Comparison of ENCODE assay signal across 8 cellular contexts in genomic region chr14:68796418-68797101, GRCh38. TPM values are rescaled to one million over a fixed set of nuclear protein-coding genes. Genes with fewer than 3 reads are reported as not detected.
A peak's percentile ranks its signal among the peaks of the same experiment; 100 is the strongest.
DNase-seq lines count a peak whose midpoint lies in the region; ATAC-seq and FAIRE-seq lines count a peak whose summit lies in the region.

No MANE protein-coding gene starts in this region.

- H3K27ac Mint-ChIP-seq in activated T-helper 1 cell treated with anti-CD3 and anti-CD28 coated beads, Interleukin-12 subunit alpha, Interleukin-12 subunit beta, Interleukin-2, Interleukin-4 antibody, amounts not matched to agents 30 ng/mL and 10 ng/mL and 1 ng/mL, durations not matched to agents 14 hours and 24 hours and 36 hours = peak overlapping the region; percentile 95
- peak overlapping the region; percentile 99 for H3K27ac Mint-ChIP-seq in stimulated activated memory B cell treated with anti-CD40 and anti-IgM and Interleukin-4, amounts not matched to agents 10 μg/mL and 1 μg/mL and 100 μg/mL, for 72 hours

- H3K9me3 Mint-ChIP-seq in activated T-helper 1 cell treated with anti-CD3 and anti-CD28 coated beads, Interleukin-12 subunit alpha, Interleukin-12 subunit beta, Interleukin-2, Interleukin-4 antibody, amounts not matched to agents 30 ng/mL and 10 ng/mL and 1 ng/mL, durations not matched to agents 14 hours and 24 hours and 36 hours = peaks cover 11% of the 10 kb centered on the region
- peaks cover 4% of the 10 kb centered on the region for H3K9me3 Mint-ChIP-seq in stimulated activated memory B cell treated with anti-CD40 and anti-IgM and Interleukin-4, amounts not matched to agents 10 μg/mL and 1 μg/mL and 100 μg/mL, for 72 hours

- H3K4me1 Mint-ChIP-seq in activated T-helper 1 cell treated with anti-CD3 and anti-CD28 coated beads, Interleukin-12 subunit alpha, Interleukin-12 subunit beta, Interleukin-2, Interleukin-4 antibody, amounts not matched to agents 30 ng/mL and 10 ng/mL and 1 ng/mL, durations not matched to agents 14 hours and 24 hours and 36 hours (ENCODE audit: low read depth) = peaks cover 48% of the 10 kb centered on the region
- peaks cover 51% of the 10 kb centered on the region for H3K4me1 Mint-ChIP-seq in stimulated activated memory B cell treated with anti-CD40 and anti-IgM and Interleukin-4, amounts not matched to agents 10 μg/mL and 1 μg/mL and 100 μg/mL, for 72 hours

- H3K4me3 Mint-ChIP-seq in activated T-helper 1 cell treated with anti-CD3 and anti-CD28 coated beads, Interleukin-12 subunit alpha, Interleukin-12 subunit beta, Interleukin-2, Interleukin-4 antibody, amounts not matched to agents 30 ng/mL and 10 ng/mL and 1 ng/mL, durations not matched to agents 14 hours and 24 hours and 36 hours = peak overlapping the region; percentile 84
- peak overlapping the region; percentile 97 for H3K4me3 Mint-ChIP-seq in stimulated activated memory B cell treated with anti-CD40 and anti-IgM and Interleukin-4, amounts not matched to agents 10 μg/mL and 1 μg/mL and 100 μg/mL, for 72 hours

- intact Hi-C loops in activated T-helper 1 cell treated with anti-CD3 and anti-CD28 coated beads, Interleukin-12 subunit alpha, Interleukin-12 subunit beta, Interleukin-2, Interleukin-4 antibody, amounts not matched to agents 30 ng/mL and 10 ng/mL and 1 ng/mL, durations not matched to agents 14 hours and 24 hours and 36 hours (cut with micrococcal nuclease) = loop anchor here (10.0 kb wide), 3 partner anchors 392 to 1552 kb away; partner anchors contain the start of genes PALS1 and SUSD6

- FAIRE-seq in HTR-8/SVneo (lab: Jason Lieb, UNC) = peak; percentile 86

- peak overlapping the region; percentile 98 for H3K4me3 ChIP-seq in iPS-11a (ENCODE audit: low read depth, low read length)

- H3K27me3 Mint-ChIP-seq in activated T-helper 1 cell treated with anti-CD3 and anti-CD28 coated beads, Interleukin-12 subunit alpha, Interleukin-12 subunit beta, Interleukin-2, Interleukin-4 antibody, amounts not matched to agents 30 ng/mL and 10 ng/mL and 1 ng/mL, durations not matched to agents 14 hours and 24 hours and 36 hours (ENCODE audit: insufficient read depth) = no peaks in the 10 kb centered on the region
- H3K27me3 Mint-ChIP-seq in stimulated activated memory B cell treated with anti-CD40 and anti-IgM and Interleukin-4, amounts not matched to agents 10 μg/mL and 1 μg/mL and 100 μg/mL, for 72 hours = no peaks in the 10 kb centered on the region

- peaks cover 6% of the 10 kb centered on the region for H3K36me3 Mint-ChIP-seq in activated T-helper 1 cell treated with anti-CD3 and anti-CD28 coated beads, Interleukin-12 subunit alpha, Interleukin-12 subunit beta, Interleukin-2, Interleukin-4 antibody, amounts not matched to agents 30 ng/mL and 10 ng/mL and 1 ng/mL, durations not matched to agents 14 hours and 24 hours and 36 hours (ENCODE audit: low read depth)
- H3K36me3 Mint-ChIP-seq in stimulated activated memory B cell treated with anti-CD40 and anti-IgM and Interleukin-4, amounts not matched to agents 10 μg/mL and 1 μg/mL and 100 μg/mL, for 72 hours = peaks cover 23% of the 10 kb centered on the region

- DNase-seq in HTR-8/SVneo (ENCODE audit: insufficient read length, low spot score) (no peak), NCI-H2029 treated with DMSO at 0.1 percent for 48 hours (lab: John Stamatoyannopoulos, UW) (no peak), NCI-H774 (lab: John Stamatoyannopoulos, UW) (no peak)
- no peak for DNase-seq in activated T-helper 1 cell treated with anti-CD3 and anti-CD28 coated beads, Interleukin-12 subunit alpha, Interleukin-12 subunit beta, Interleukin-2, Interleukin-4 antibody, amounts not matched to agents 30 ng/mL and 10 ng/mL and 1 ng/mL, durations not matched to agents 14 hours and 24 hours and 36 hours (ENCODE audit: low spot score)
- DNase-seq in effector CD4-positive, alpha-beta T cell = no peak

- no peak for ATAC-seq in stimulated activated memory B cell treated with anti-CD40 and anti-IgM and Interleukin-4, amounts not matched to agents 10 μg/mL and 1 μg/mL and 100 μg/mL, for 72 hours
- no peak for ATAC-seq in GM21529 (IDR thresholded peaks at IDR 0.05; ENCODE audit: unreplicated experiment)

RNA-seq across cellular contexts. Expression of gene ZFP36L1, which starts 3.7 kb away (rescaled TPM):
- total RNA-seq in activated T-helper 1 cell treated with anti-CD3 and anti-CD28 coated beads, Interleukin-12 subunit alpha, Interleukin-12 subunit beta, Interleukin-2, Interleukin-4 antibody, amounts not matched to agents 30 ng/mL and 10 ng/mL and 1 ng/mL, durations not matched to agents 14 hours and 24 hours and 36 hours = 149 and 156 TPM in 2 replicates
